In genomic region chr9:99196484-99196883, GRCh38 we compare ENCODE assay signal across 7 cellular contexts. TPM values are rescaled to one million over a fixed set of nuclear protein-coding genes. Genes with fewer than 3 reads are reported as not detected.
DNase-seq lines count a peak whose midpoint lies in the region; ATAC-seq, FAIRE-seq and TF ChIP-seq lines count a peak whose summit lies in the region.
"Not testable (repeated sequence)": the region's sequence is repeated elsewhere in the genome, so short reads cannot be mapped to it uniquely, and the experiment has no call there.

No MANE protein-coding gene starts in this region.

- H3K36me3 Mint-ChIP-seq in stimulated activated memory B cell treated with anti-CD40 and anti-IgM and Interleukin-4, amounts not matched to agents 10 μg/mL and 1 μg/mL and 100 μg/mL, for 72 hours, result not testable (repeated sequence)

- TF ChIP-seq EP300 in GM12878 (IDR thresholded peaks at IDR 0.05; ENCODE audit: borderline replicate concordance in 1 of 2, control insufficient read depth in 1 of 2, low read depth in 2 of 2, low read length in 2 of 2); H1 (IDR thresholded peaks at IDR 0.05; ENCODE audit: borderline replicate concordance in 1 of 2, low read depth in 2 of 2, low read length in 2 of 2): not testable (repeated sequence)

- not testable (repeated sequence) for TF ChIP-seq RAD21 in GM12878 (IDR thresholded peaks at IDR 0.05; ENCODE audit: insufficient read depth, low read depth, low read length); H1 (IDR thresholded peaks at IDR 0.05 in 1 of 2, conservative IDR thresholded peaks at IDR 0.05 in 1 of 2; ENCODE audit: low read depth in 2 of 2, low read length in 2 of 2)

- not testable (repeated sequence) for H3K56ac ChIP-seq in H1 (replicated peaks; ENCODE audit: insufficient read length, low read depth, low read length)

- H3K23ac ChIP-seq in H1 (ENCODE audit: insufficient read length), result not testable (repeated sequence)

- not testable (repeated sequence) for H3K9me3 Mint-ChIP-seq in stimulated activated memory B cell treated with anti-CD40 and anti-IgM and Interleukin-4, amounts not matched to agents 10 μg/mL and 1 μg/mL and 100 μg/mL, for 72 hours

- CTCF ChIA-PET in GM12878 (lab: Yijun Ruan, JAX) (interaction anchor here (0.9 to 8.6 kb wide), 10 partner anchors 12 to 100 kb away, joined by 3 to 96 read pairs (median 4); partner anchors contain the start of gene ALG2), H1 (lab: Charles Lee; ENCODE audit: partially characterized antibody) (interaction anchor here (0.6 to 9.9 kb wide), 15 partner anchors 10 to 1093 kb away, joined by 3 to 105 read pairs (median 3); no protein-coding TSS in a partner anchor)

- not testable (repeated sequence) for H4K5ac ChIP-seq in H1 (ENCODE audit: insufficient read length, low read depth, low read length)

- H3K27me3 Mint-ChIP-seq in stimulated activated memory B cell treated with anti-CD40 and anti-IgM and Interleukin-4, amounts not matched to agents 10 μg/mL and 1 μg/mL and 100 μg/mL, for 72 hours, result not testable (repeated sequence)

- H3K4me2 ChIP-seq in GM12878 (ENCODE audit: control insufficient read depth, insufficient read depth), result peak overlapping the region; percentile 22; the same call in 1 of the 2 replicates
- not testable (repeated sequence) for H3K4me2 ChIP-seq in H1 (ENCODE audit: insufficient read depth in 1 of 2, low read depth in 2 of 2, low read length in 2 of 2)

- not testable (repeated sequence) for H2BK12ac ChIP-seq in H1 (ENCODE audit: low read depth, low read length)

- not testable (repeated sequence) for H2BK5ac ChIP-seq in H1 (ENCODE audit: low read depth, low read length)

- H2BK120ac ChIP-seq in H1 (replicated peaks; ENCODE audit: low read depth, low read length), result not testable (repeated sequence)

- H3K9me3 ChIP-seq in GM12878 (replicated peaks; ENCODE audit: control insufficient read depth, insufficient read depth, low read length); H1 (ENCODE audit: insufficient read depth in 2 of 2, low read depth in 1 of 2, low read length in 1 of 2): not testable (repeated sequence)

- H3K27me3 ChIP-seq in GM12878 (replicated peaks in 1 of 2; ENCODE audit: control insufficient read depth in 2 of 2, insufficient read depth in 2 of 2, low read length in 1 of 2); H1 (replicated peaks in 1 of 4; ENCODE audit: control insufficient read depth in 3 of 4, extremely low read depth in 1 of 4, insufficient read depth in 3 of 4, low read length in 3 of 4): not testable (repeated sequence)

- not testable (repeated sequence) for H3K9ac ChIP-seq in GM12878 (ENCODE audit: control insufficient read depth, insufficient read depth, low read length); H1 (replicated peaks in 1 of 4; ENCODE audit: extremely low read depth in 1 of 4, low read depth in 3 of 4, low read length in 3 of 4)

- WGBS in GM12878 (ENCODE audit: insufficient coverage, insufficient replicate concordance, low lambda C conversion rate, missing lambda C conversion rate), result 61% methylated on average over 5 of the region's 5 CpGs
- 83% methylated on average over 5 of the region's 5 CpGs; no CpG with 5 or more reads in 1 of the 2 experiments for WGBS in H1 (ENCODE audit: extremely low coverage in 1 of 2, insufficient coverage in 1 of 2, insufficient read length in 1 of 2, insufficient replicate concordance in 2 of 2, low coverage in 1 of 2, low lambda C conversion rate in 2 of 2, missing lambda C conversion rate in 1 of 2), 2 experiments

- H2BK20ac ChIP-seq in H1 (ENCODE audit: low read length), result not testable (repeated sequence)

- H3K4me3 ChIP-seq in GM12865 (ENCODE audit: low read depth, low read length); GM12878; H1 (ENCODE audit: extremely low read depth in 1 of 4, insufficient read depth in 2 of 4, low read depth in 3 of 4, low read length in 4 of 4): not testable (repeated sequence)

- H3K4me1 Mint-ChIP-seq in stimulated activated memory B cell treated with anti-CD40 and anti-IgM and Interleukin-4, amounts not matched to agents 10 μg/mL and 1 μg/mL and 100 μg/mL, for 72 hours, result peaks cover 25% of the 10 kb centered on the region

- not testable (repeated sequence) for H3K79me1 ChIP-seq in H1 (ENCODE audit: low read depth, low read length)

- H3K36me3 ChIP-seq in GM12878 (ENCODE audit: control insufficient read depth in 2 of 2, insufficient read depth in 2 of 2, low read length in 1 of 2); H1 (ENCODE audit: control insufficient read depth in 2 of 4, insufficient read depth in 4 of 4, low read length in 3 of 4): not testable (repeated sequence)

- H3K4ac ChIP-seq in H1 (replicated peaks; ENCODE audit: insufficient read length, low read depth, low read length), result not testable (repeated sequence)

- SMC1A ChIA-PET in GM12878 (lab: Charles Lee; ENCODE audit: uncharacterized antibody, unreplicated experiment), result interaction anchor here (0.9 to 6.1 kb wide), 9 partner anchors 10 to 59 kb away, joined by 3 to 68 read pairs (median 8); partner anchors contain the start of genes ALG2 and SEC61B

- not testable (repeated sequence) for H3K23me2 ChIP-seq in H1 (ENCODE audit: low read depth, low read length)

- H3K79me2 ChIP-seq in GM12878 (ENCODE audit: control insufficient read depth, insufficient read depth, low read length); H1 (ENCODE audit: control insufficient read depth in 1 of 2, insufficient read depth in 2 of 2, low read length in 2 of 2): not testable (repeated sequence)

- H4K20me1 ChIP-seq in GM12878 (ENCODE audit: control insufficient read depth, insufficient read depth); H1 (replicated peaks in 1 of 2; ENCODE audit: control insufficient read depth in 1 of 2, insufficient read depth in 2 of 2, low read length in 2 of 2): not testable (repeated sequence)

- not testable (repeated sequence) for H4K91ac ChIP-seq in H1 (replicated peaks; ENCODE audit: insufficient read length, low read length)

- DNase-seq in GM12865 (ENCODE audit: low read depth), result peak; percentile 79
- not testable (repeated sequence) for DNase-seq in GM18507 (ENCODE audit: extremely low spot score, insufficient read length, low read depth); GM19239 (ENCODE audit: insufficient read length, low spot score); GM12878 (ENCODE audit: low read depth, low spot score); H1 (ENCODE audit: low read depth in 1 of 2, low spot score in 2 of 2)

- H2AFZ ChIP-seq in GM12878 (ENCODE audit: control insufficient read depth, low read depth, low read length) (peak overlapping the region; percentile 19; the same call in 1 of the 2 replicates), H1 (ENCODE audit: low read length) (peak overlapping the region; percentile 12; the same call in 1 of the 2 replicates)

- TF ChIP-seq POLR2A in GM12878 (IDR thresholded peaks at IDR 0.05; ENCODE audit: low read depth, low read length); H1 (IDR thresholded peaks at IDR 0.05; ENCODE audit: control extremely low read depth in 1 of 2, low read depth in 2 of 2, low read length in 2 of 2): not testable (repeated sequence)

- peak overlapping the region; percentile 44 for H3K27ac Mint-ChIP-seq in stimulated activated memory B cell treated with anti-CD40 and anti-IgM and Interleukin-4, amounts not matched to agents 10 μg/mL and 1 μg/mL and 100 μg/mL, for 72 hours

- H3K4me3 Mint-ChIP-seq in stimulated activated memory B cell treated with anti-CD40 and anti-IgM and Interleukin-4, amounts not matched to agents 10 μg/mL and 1 μg/mL and 100 μg/mL, for 72 hours, result not testable (repeated sequence)

- FAIRE-seq in GM18507 (lab: Jason Lieb, UNC), result peak; percentile 76
- FAIRE-seq in GM19239 (lab: Jason Lieb, UNC), result peak; percentile 59
- FAIRE-seq in GM12878 (lab: Jason Lieb, UNC); H1 (lab: Jason Lieb, UNC): not testable (repeated sequence)

- not testable (repeated sequence) for H2BK15ac ChIP-seq in H1 (ENCODE audit: low read length)

- H2AK5ac ChIP-seq in H1 (ENCODE audit: low read depth, low read length), result not testable (repeated sequence)

- peaks cover 34% of the 10 kb centered on the region for H3K4me1 ChIP-seq in GM12878 (ENCODE audit: control insufficient read depth, insufficient read depth, low read length)
- not testable (repeated sequence) for H3K4me1 ChIP-seq in H1 (replicated peaks in 1 of 4; ENCODE audit: control insufficient read depth in 3 of 4, insufficient read depth in 4 of 4, low read length in 3 of 4)

- RAD21 ChIA-PET in GM12878 (lab: Charles Lee; ENCODE audit: unreplicated experiment), result interaction anchor here (0.6 to 2.9 kb wide), 8 partner anchors 10 to 59 kb away, joined by 3 to 18 read pairs (median 7); partner anchors contain the start of genes ALG2 and SEC61B

- in situ Hi-C loops in GM12878 (cut with MboI), result not testable (repeated sequence)

- POLR2A ChIA-PET in GM12878 (lab: Charles Lee) (interaction anchor here (0.6 to 3.7 kb wide), 10 partner anchors 8 to 227 kb away, joined by 3 to 20 read pairs (median 6); partner anchors contain the start of genes ALG2 and SEC61B), H1 (lab: Charles Lee; ENCODE audit: partially characterized antibody) (interaction anchor here (1.0 kb wide), 1 partner anchor 27 kb away, joined by 3 read pairs; no protein-coding TSS in a partner anchor)

- intact Hi-C loops in GM12878 (cut with micrococcal nuclease; ENCODE audit: unreplicated experiment), result not testable (repeated sequence)

- not testable (repeated sequence) for BruUV-seq in GM12878 (replicated peaks; lab: Mats Ljungman, UMichigan)

- not testable (repeated sequence) for H3K18ac ChIP-seq in H1 (ENCODE audit: extremely low read depth, low read length)

- H4K8ac ChIP-seq in H1 (ENCODE audit: extremely low read depth, insufficient read depth, low read length), result not testable (repeated sequence)

- peak; percentile 35 for ATAC-seq in HG02610 (IDR thresholded peaks at IDR 0.05; ENCODE audit: unreplicated experiment)
- peak; percentile 51 for ATAC-seq in GM12878
- ATAC-seq in stimulated activated memory B cell treated with anti-CD40 and anti-IgM and Interleukin-4, amounts not matched to agents 10 μg/mL and 1 μg/mL and 100 μg/mL, for 72 hours, result not testable (repeated sequence)

- TF ChIP-seq CTCF in GM12865 (IDR thresholded peaks at IDR 0.05; ENCODE audit: insufficient read depth, low read depth, low read length, missing control alignments); GM12878 (IDR thresholded peaks at IDR 0.05 in 2 of 3, conservative IDR thresholded peaks at IDR 0.05 in 1 of 3; ENCODE audit: control insufficient read depth in 2 of 3, extremely low read depth in 1 of 3, insufficient read depth in 1 of 3, low read depth in 3 of 3, low read length in 3 of 3); H1 (IDR thresholded peaks at IDR 0.05; ENCODE audit: control extremely low read depth in 1 of 3, insufficient read depth in 1 of 3, low read depth in 1 of 3, low read length in 3 of 3): not testable (repeated sequence)

- H3K14ac ChIP-seq in H1 (ENCODE audit: insufficient read length), result not testable (repeated sequence)

- 0 out of 2 replicates have a peak overlapping the region, but pooled peaks have one; percentile 42 for H3K27ac ChIP-seq in GM12878 (ENCODE audit: control insufficient read depth, insufficient read depth)
- not testable (repeated sequence) for H3K27ac ChIP-seq in H1 (ENCODE audit: low read depth, low read length)

RNA-seq across cellular contexts. Expression of gene ALG2, which starts 25.3 kb away (rescaled TPM):
- 49.9 and 52.5 TPM in 2 replicates for total RNA-seq in GM12878 (2013; cell fraction: nucleolus; rRNA removed)
- total RNA-seq in GM12878 (2014; rRNA removed), result 43.0 and 45.2 TPM in 2 replicates
- total RNA-seq in GM12878 (2014; rRNA removed; fragmentation: Illumina TruSeq; extraction: Trizol), result 34.6 and 34.9 TPM in 2 replicates
- total RNA-seq in GM12878 (2021), result 31.7 and 33.0 TPM in 2 replicates
- 27.8 TPM for polyA plus RNA-seq in GM12878 (2011; ENCODE audit: low read depth)
- 44.7 and 56.1 TPM in 2 replicates for polyA plus RNA-seq in GM12878 (2011; rRNA removed)
- polyA plus RNA-seq in GM12878 (2011; cell fraction: cytosol; rRNA removed), result 31.6 and 31.8 TPM in 2 replicates
- 24.9 and 27.6 TPM in 2 replicates for polyA plus RNA-seq in GM12878 (2011; cell fraction: nucleus; rRNA removed)
- 30.4 and 32.4 TPM in 2 replicates for polyA plus RNA-seq in GM12878 (2012)
- polyA plus RNA-seq in GM12878 (2014; fragmentation: Illumina TruSeq; extraction: Trizol), result 40.9 and 53.2 TPM in 2 replicates
- 10 to 100 TPM in 1 of 2 experiments, 1 to 10 TPM in 1; 8.8 to 17.8 TPM for polyA plus RNA-seq in GM12878 (2014; fragmentation: Nextera tagmentation; extraction: Ambion mirVana)
- 36.3 and 37.2 TPM in 2 replicates for polyA plus RNA-seq in GM12878 (2014; rRNA removed)
- 10 to 100 TPM; 50.8 to 52.5 TPM for polyA plus RNA-seq in GM12878 (2016; fragmentation: Nextera tagmentation; extraction: Ambion mirVana)
- 22.4 and 26.1 TPM in 2 replicates for polyA minus RNA-seq in GM12878 (2011; rRNA and poly(A)+ RNA removed)
- 8.8 and 9.9 TPM in 2 replicates for polyA minus RNA-seq in GM12878 (2011; cell fraction: cytosol; rRNA and poly(A)+ RNA removed)
- polyA minus RNA-seq in GM12878 (2011; cell fraction: nucleus; rRNA and poly(A)+ RNA removed), result 15.4 and 21.9 TPM in 2 replicates
- 27.8 and 30.7 TPM in 2 replicates for total RNA-seq in H1 (2021; fragmentation: NEBNext Ultra II Directional; extraction: Animal tissue kit (Norgen Biotek cat#: 25700))
- polyA plus RNA-seq in H1 (2011; rRNA removed), result 26.7 and 27.1 TPM in 2 replicates
- 27.7 TPM for polyA plus RNA-seq in H1 (2011; cell fraction: cytosol; rRNA removed)
- 17.0 TPM for polyA plus RNA-seq in H1 (2011; cell fraction: nucleus; rRNA removed)
- polyA plus RNA-seq in H1 (2012, experiment 1 of 2), result 19.3 to 23.1 TPM (median 21.7 TPM) in 4 replicates
- 13.0 TPM for polyA plus RNA-seq in H1 (2012, experiment 2 of 2)
- 41.1 TPM for polyA plus RNA-seq in H1 (2013, experiment 1 of 2)
- polyA plus RNA-seq in H1 (2013, experiment 2 of 2), result 52.8 TPM
- 25.5 and 30.1 TPM in 2 replicates for polyA minus RNA-seq in H1 (2011; rRNA and poly(A)+ RNA removed)
- 14.7 TPM for polyA minus RNA-seq in H1 (2011; cell fraction: cytosol; rRNA and poly(A)+ RNA removed)
- polyA minus RNA-seq in H1 (2011; cell fraction: nucleus; rRNA and poly(A)+ RNA removed), result 22.0 TPM

RNA-seq across cellular contexts. Expression of gene SEC61B, which starts 25.6 kb away (rescaled TPM):
- total RNA-seq in GM12878 (2013; cell fraction: nucleolus; rRNA removed), result 26.3 and 28.5 TPM in 2 replicates
- total RNA-seq in GM12878 (2014; rRNA removed) (255 and 282 TPM in 2 replicates), GM12878 (2014; rRNA removed; fragmentation: Illumina TruSeq; extraction: Trizol) (318 and 349 TPM in 2 replicates), GM12878 (2021) (267 and 278 TPM in 2 replicates)
- 650 TPM for polyA plus RNA-seq in GM12878 (2011; ENCODE audit: low read depth)
- polyA plus RNA-seq in GM12878 (2011; rRNA removed) (257 and 280 TPM in 2 replicates), GM12878 (2014; fragmentation: Illumina TruSeq; extraction: Trizol) (239 and 335 TPM in 2 replicates), GM12878 (2014; fragmentation: Nextera tagmentation; extraction: Ambion mirVana) (100 to 1,000 TPM; 108 to 229 TPM), GM12878 (2014; rRNA removed) (384 and 396 TPM in 2 replicates), GM12878 (2016; fragmentation: Nextera tagmentation; extraction: Ambion mirVana) (100 to 1,000 TPM; 721 to 747 TPM), H1 (2011; rRNA removed) (315 and 379 TPM in 2 replicates)
- polyA plus RNA-seq in GM12878 (2011; cell fraction: cytosol; rRNA removed), result 360 and 365 TPM in 2 replicates
- polyA plus RNA-seq in GM12878 (2011; cell fraction: nucleus; rRNA removed), result 136 and 154 TPM in 2 replicates
- polyA plus RNA-seq in GM12878 (2012), result 422 and 604 TPM in 2 replicates
- 62.5 and 68.0 TPM in 2 replicates for polyA minus RNA-seq in GM12878 (2011; rRNA and poly(A)+ RNA removed)
- polyA minus RNA-seq in GM12878 (2011; cell fraction: cytosol; rRNA and poly(A)+ RNA removed), result 22.1 and 25.8 TPM in 2 replicates
- 28.2 and 46.9 TPM in 2 replicates for polyA minus RNA-seq in GM12878 (2011; cell fraction: nucleus; rRNA and poly(A)+ RNA removed)
- total RNA-seq in H1 (2021; fragmentation: NEBNext Ultra II Directional; extraction: Animal tissue kit (Norgen Biotek cat#: 25700)), result 155 and 163 TPM in 2 replicates
- polyA plus RNA-seq in H1 (2011; cell fraction: cytosol; rRNA removed), result 222 TPM
- 109 TPM for polyA plus RNA-seq in H1 (2011; cell fraction: nucleus; rRNA removed)
- 179 to 259 TPM (median 234 TPM) in 4 replicates for polyA plus RNA-seq in H1 (2012, experiment 1 of 2)
- polyA plus RNA-seq in H1 (2012, experiment 2 of 2), result 527 TPM
- 451 TPM for polyA plus RNA-seq in H1 (2013, experiment 1 of 2)
- polyA plus RNA-seq in H1 (2013, experiment 2 of 2), result 470 TPM
- polyA minus RNA-seq in H1 (2011; rRNA and poly(A)+ RNA removed), result 37.0 and 38.5 TPM in 2 replicates
- polyA minus RNA-seq in H1 (2011; cell fraction: cytosol; rRNA and poly(A)+ RNA removed), result 32.5 TPM
- 37.5 TPM for polyA minus RNA-seq in H1 (2011; cell fraction: nucleus; rRNA and poly(A)+ RNA removed)
